ENCODE assay signal across 25 cellular contexts in the genomic region with DNA sequence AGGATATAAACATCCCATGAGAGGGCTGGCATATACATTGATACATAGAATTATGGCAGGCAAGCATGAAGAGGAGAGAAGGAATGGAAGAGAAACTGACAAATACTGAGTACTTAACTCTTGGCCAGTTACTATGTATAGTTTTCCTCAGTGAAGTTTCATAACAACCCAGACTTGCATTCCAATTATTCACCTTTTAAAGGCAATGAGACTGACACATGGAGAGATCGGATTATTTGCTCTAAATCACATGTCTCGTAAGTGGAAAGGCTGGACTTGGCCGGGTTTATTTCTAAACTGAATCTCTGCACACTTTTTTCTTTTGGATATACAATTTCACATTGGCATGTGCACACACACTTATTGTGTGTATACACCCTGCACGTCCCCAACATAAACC.
"Had no signal": no experiment of that assay in that cellular context is flagged by ENCODE, and none has a peak within 500 bp of the region (broad histone marks: within the 10 kb centered on the region; RNA-seq: fewer than 3 reads in every experiment).

No MANE protein-coding gene starts in this region.

- FAIRE-seq: K562, RCC 7860, TTC549 had no signal

- DNase-seq: activated CD4-positive, alpha-beta memory T cell treated with anti-CD3 and anti-CD28 coated beads, Interleukin-2, amount 10 ng/mL, durations not matched to agents 7 days and 5 days; activated CD4-positive, alpha-beta T cell treated with anti-CD3 and anti-CD28 coated beads for 36 hours; activated CD4-positive, alpha-beta T cell treated with anti-CD3 and anti-CD28 coated beads, Interleukin-2, amount 50 U/mL, for 1 hour; activated CD4-positive, CD25-positive, alpha-beta regulatory T cell; activated CD8-positive, alpha-beta memory T cell treated with anti-CD3 and anti-CD28 coated beads, Interleukin-2, amount 50 U/mL, for 4 hours; activated naive CD4-positive, alpha-beta T cell treated with anti-CD3 and anti-CD28 coated beads, Interleukin-2, amount 50 U/mL, for 16 hours; activated naive CD8-positive, alpha-beta T cell treated with anti-CD3 and anti-CD28 coated beads, Interleukin-2, amount 10 ng/mL, durations not matched to agents 7 days and 5 days; activated T-cell treated with anti-CD3 and anti-CD28 coated beads, Interleukin-2, amount 50 U/mL, for 72 hours; adrenal gland; anterior cingulate cortex; Kasumi-1; NCI-H1105 treated with DMSO at 0.1 percent for 48 hours; NCI-H1436 treated with DMSO at 0.1 percent for 48 hours; NCI-H187; NCI-H2081; NCI-H510A treated with DMSO at 0.1 percent for 48 hours; PC-3; T-cell; T-helper 2 cell; T1000 had no signal

- H3K4me3 ChIP-seq: adrenal gland, breast epithelium, K562, SK-N-MC had no signal

- H3K4me1 ChIP-seq: adrenal gland, breast epithelium had no signal

- H3K27ac ChIP-seq: adrenal gland, breast epithelium, SK-N-MC had no signal

- H3K9me3 ChIP-seq: adrenal gland, breast epithelium had no signal

- H3K36me3 ChIP-seq: adrenal gland, breast epithelium had no signal

- H3K27me3 ChIP-seq: adrenal gland, breast epithelium had no signal

- ATAC-seq: activated CD4-positive, alpha-beta T cell treated with anti-CD3 and anti-CD28 coated beads for 36 hours; activated T-cell treated with anti-CD3 and anti-CD28 coated beads, Interleukin-2, amount 50 U/mL, for 72 hours; K562; PC-3; T-cell had no signal
